In genomic region chr18:9695605-9696004, GRCh38 we compare ENCODE assay signal across 20 cellular contexts. TPM values are rescaled to one million over a fixed set of nuclear protein-coding genes. Genes with fewer than 3 reads are reported as not detected.
DNase-seq lines count a peak whose midpoint lies in the region; ATAC-seq and TF ChIP-seq lines count a peak whose summit lies in the region.
"Had no signal": no experiment of that assay in that cellular context is flagged by ENCODE, and none has a peak within 500 bp of the region (broad histone marks: within the 10 kb centered on the region; RNA-seq: fewer than 3 reads in every experiment).

No MANE protein-coding gene starts in this region.

- intact Hi-C loops in sigmoid colon (cut with DNase I) = no loop called here
- intact Hi-C loops in activated CD4-positive, alpha-beta memory T cell treated with anti-CD3 and anti-CD28 coated beads for 36 hours (cut with micrococcal nuclease) = no loop called here

- no peaks in the 10 kb centered on the region for H3K4me1 ChIP-seq in sigmoid colon

- TF ChIP-seq EP300 in sigmoid colon (IDR thresholded peaks at IDR 0.05) = no peak

- H3K36me3 ChIP-seq in WERI-Rb-1 = no peaks in the 10 kb centered on the region
- H3K36me3 ChIP-seq in sigmoid colon = no peaks in the 10 kb centered on the region
- H3K36me3 ChIP-seq: MG63 had no signal

- H3K4me3 ChIP-seq in WERI-Rb-1 (ENCODE audit: low read depth, low read length) (no peak overlapping the region), sigmoid colon (no peak overlapping the region)
- H3K4me3 ChIP-seq: GM23338, MG63 had no signal

- no peaks in the 10 kb centered on the region for H3K4me1 Mint-ChIP-seq in activated CD4-positive, alpha-beta memory T cell treated with anti-CD3 and anti-CD28 coated beads for 36 hours (ENCODE audit: low read depth)
- H3K4me1 Mint-ChIP-seq: CD4-positive, CD25-positive, alpha-beta regulatory T cell had no signal

- H3K27me3 ChIP-seq in WERI-Rb-1 (ENCODE audit: insufficient read depth, low read depth, severe bottlenecking) (no peaks in the 10 kb centered on the region), sigmoid colon (no peaks in the 10 kb centered on the region)
- H3K27me3 ChIP-seq: MG63 had no signal

- no peak for TF ChIP-seq CTCF in WERI-Rb-1 (IDR thresholded peaks at IDR 0.05; ENCODE audit: low read depth, low read length)
- TF ChIP-seq CTCF in sigmoid colon (IDR thresholded peaks at IDR 0.05) = no peak

- H3K9me3 ChIP-seq in WERI-Rb-1 (ENCODE audit: severe bottlenecking) (no peaks in the 10 kb centered on the region), sigmoid colon (no peaks in the 10 kb centered on the region)
- H3K9me3 ChIP-seq: MG63 had no signal

- H3K27ac ChIP-seq in WERI-Rb-1 (no peak overlapping the region), sigmoid colon (no peak overlapping the region)

- H3K36me3 Mint-ChIP-seq in activated CD4-positive, alpha-beta memory T cell treated with anti-CD3 and anti-CD28 coated beads for 36 hours = no peaks in the 10 kb centered on the region
- H3K36me3 Mint-ChIP-seq: CD4-positive, CD25-positive, alpha-beta regulatory T cell; IgD-negative memory B cell had no signal

- no peak overlapping the region for H3K4me3 Mint-ChIP-seq in activated CD4-positive, alpha-beta memory T cell treated with anti-CD3 and anti-CD28 coated beads for 36 hours
- H3K4me3 Mint-ChIP-seq: CD4-positive, CD25-positive, alpha-beta regulatory T cell; GM23338 had no signal

- no peaks in the 10 kb centered on the region for H3K9me3 Mint-ChIP-seq in activated CD4-positive, alpha-beta memory T cell treated with anti-CD3 and anti-CD28 coated beads for 36 hours
- H3K9me3 Mint-ChIP-seq: GM23338, IgD-negative memory B cell had no signal

- no peak overlapping the region for H3K27ac Mint-ChIP-seq in activated CD4-positive, alpha-beta memory T cell treated with anti-CD3 and anti-CD28 coated beads for 36 hours
- H3K27ac Mint-ChIP-seq: GM23338 had no signal

- DNase-seq in NCI-H82 (lab: John Stamatoyannopoulos, UW) (peak; percentile 59), WERI-Rb-1 (peak; percentile 66), mesenteric fat pad (ENCODE audit: low spot score) (peak; percentile 47), sigmoid colon (peak; percentile 29)
- DNase-seq in activated CD4-positive, alpha-beta memory T cell treated with anti-CD3 and anti-CD28 coated beads for 36 hours = no peak
- DNase-seq: CD4-positive, CD25-positive, alpha-beta regulatory T cell; DMS79; HCEC 1CT; Kasumi-1; MG63; NCI-H1694 treated with DMSO at 0.1 percent for 48 hours; NCI-H2081 treated with DMSO at 0.1 percent for 48 hours; NCI-H2171 treated with DMSO at 0.1 percent for 48 hours had no signal

- 64 to 75% methylated on average over 5 of the region's 5 CpGs for WGBS in sigmoid colon, 2 donors

- no peak for ATAC-seq in GM18858 (IDR thresholded peaks at IDR 0.05; ENCODE audit: unreplicated experiment)
- ATAC-seq in GM18907 (IDR thresholded peaks at IDR 0.05; ENCODE audit: unreplicated experiment) = no peak
- ATAC-seq in HG02798 (IDR thresholded peaks at IDR 0.05; ENCODE audit: poor library complexity, unreplicated experiment) = no peak
- ATAC-seq: GM23338, Panc1, SK-N-SH treated with all-trans-retinoic acid at 6 μM for 48 hours had no signal

- peaks cover 11% of the 10 kb centered on the region for H3K27me3 Mint-ChIP-seq in activated CD4-positive, alpha-beta memory T cell treated with anti-CD3 and anti-CD28 coated beads for 36 hours
- H3K27me3 Mint-ChIP-seq: IgD-negative memory B cell had no signal

- CTCF ChIA-PET in activated CD4-positive, alpha-beta memory T cell treated with anti-CD3 and anti-CD28 coated beads for 36 hours (lab: Charles Lee) = no interaction called here

- POLR2A ChIA-PET in activated CD4-positive, alpha-beta memory T cell treated with anti-CD3 and anti-CD28 coated beads for 36 hours (lab: Charles Lee) = no interaction called here

- no peak for TF ChIP-seq POLR2A in sigmoid colon (IDR thresholded peaks at IDR 0.05)

RNA-seq across cellular contexts. Expression of gene RAB31, which starts 12.5 kb away (rescaled TPM):
- 80.7 TPM for total RNA-seq in mesenteric fat pad
- total RNA-seq in sigmoid colon = 10 to 100 TPM; 52.0 to 74.6 (median 65.9) TPM
- 10 to 100 TPM; 16.2 to 22.2 (median 21.8) TPM for polyA plus RNA-seq in sigmoid colon
- total RNA-seq in activated CD4-positive, alpha-beta memory T cell treated with anti-CD3 and anti-CD28 coated beads for 36 hours = under 1 TPM; 0.58 to 0.71 TPM

Comparison
In these comparisons a context has a peak if more than half of its experiments do, and no peak if none do; other contexts are left out.
1. RNA of gene RAB31, which starts 12.5 kb away (total RNA-seq): 80.7 TPM in mesenteric fat pad (single experiment) and 52.0 to 74.6 TPM in sigmoid colon; 0.58 to 0.71 TPM in activated CD4-positive, alpha-beta memory T cell treated with anti-CD3 and anti-CD28 coated beads for 36 hours; every median in the first group is over 10 times any median in the second.